In genomic region chr6:40620546-40620945, GRCh38 we compare ENCODE assay signal across 15 cellular contexts.
DNase-seq lines count a peak whose midpoint lies in the region; FAIRE-seq and TF ChIP-seq lines count a peak whose summit lies in the region.
"Had no signal": no experiment of that assay in that cellular context is flagged by ENCODE, and none has a peak within 500 bp of the region (broad histone marks: within the 10 kb centered on the region; RNA-seq: fewer than 3 reads in every experiment).

No MANE protein-coding gene starts in this region.

- H3K4me3 ChIP-seq in WERI-Rb-1 (ENCODE audit: low read depth, low read length), result peak overlapping the region; percentile 15
- H3K4me3 ChIP-seq: GM23248 had no signal

- H3K27me3 ChIP-seq in WERI-Rb-1 (ENCODE audit: insufficient read depth, low read depth, severe bottlenecking), result no peaks in the 10 kb centered on the region

- DNase-seq in D721Med (ENCODE audit: insufficient read length, low spot score) (no peak), NCI-H524 (lab: John Stamatoyannopoulos, UW) (peak; percentile 84 to 90), NCI-H82 (lab: John Stamatoyannopoulos, UW) (peak; percentile 97), WERI-Rb-1 (peak; percentile 89), iPS-NIHi7 (ENCODE audit: extremely low spot score) (no peak), GM10266 (ENCODE audit: extremely low spot score) (no peak), NCI-H2081 (lab: John Stamatoyannopoulos, UW) (no peak)
- DNase-seq: ACHN; C1 segment of cervical spinal cord; Calu3; CD4-positive, alpha-beta T cell; DND-41; GDM1; GM23248 had no signal

- H3K9me3 ChIP-seq in WERI-Rb-1 (ENCODE audit: severe bottlenecking), result peaks cover 2% of the 10 kb centered on the region

- TF ChIP-seq CTCF in D721Med (IDR thresholded peaks at IDR 0.05; ENCODE audit: insufficient read depth, missing control alignments), result no peak
- TF ChIP-seq CTCF in WERI-Rb-1 (IDR thresholded peaks at IDR 0.05; ENCODE audit: low read depth, low read length), result no peak
- no peak for TF ChIP-seq CTCF in GM10266 (IDR thresholded peaks at IDR 0.05; ENCODE audit: control insufficient read depth, insufficient read depth, low read depth, missing control alignments)

- peak; percentile 21 for FAIRE-seq in D721Med (lab: Jason Lieb, UNC)
- FAIRE-seq: H54 had no signal

- peak overlapping the region; percentile 83 for H3K27ac ChIP-seq in WERI-Rb-1
- H3K27ac ChIP-seq: GM23248 had no signal

- H3K36me3 ChIP-seq in WERI-Rb-1, result no peaks in the 10 kb centered on the region

Comparison
In these comparisons a context has a peak if more than half of its experiments do, and no peak if none do; other contexts are left out.
1. DNase-seq: peak in NCI-H524 (2 of 2), NCI-H82 (single experiment) and WERI-Rb-1 (single experiment); none in D721Med (single experiment), iPS-NIHi7 (single experiment), GM10266 (single experiment) and NCI-H2081 (0 of 2).